ENCODE assay signal across 9 cellular contexts in the genomic region with DNA sequence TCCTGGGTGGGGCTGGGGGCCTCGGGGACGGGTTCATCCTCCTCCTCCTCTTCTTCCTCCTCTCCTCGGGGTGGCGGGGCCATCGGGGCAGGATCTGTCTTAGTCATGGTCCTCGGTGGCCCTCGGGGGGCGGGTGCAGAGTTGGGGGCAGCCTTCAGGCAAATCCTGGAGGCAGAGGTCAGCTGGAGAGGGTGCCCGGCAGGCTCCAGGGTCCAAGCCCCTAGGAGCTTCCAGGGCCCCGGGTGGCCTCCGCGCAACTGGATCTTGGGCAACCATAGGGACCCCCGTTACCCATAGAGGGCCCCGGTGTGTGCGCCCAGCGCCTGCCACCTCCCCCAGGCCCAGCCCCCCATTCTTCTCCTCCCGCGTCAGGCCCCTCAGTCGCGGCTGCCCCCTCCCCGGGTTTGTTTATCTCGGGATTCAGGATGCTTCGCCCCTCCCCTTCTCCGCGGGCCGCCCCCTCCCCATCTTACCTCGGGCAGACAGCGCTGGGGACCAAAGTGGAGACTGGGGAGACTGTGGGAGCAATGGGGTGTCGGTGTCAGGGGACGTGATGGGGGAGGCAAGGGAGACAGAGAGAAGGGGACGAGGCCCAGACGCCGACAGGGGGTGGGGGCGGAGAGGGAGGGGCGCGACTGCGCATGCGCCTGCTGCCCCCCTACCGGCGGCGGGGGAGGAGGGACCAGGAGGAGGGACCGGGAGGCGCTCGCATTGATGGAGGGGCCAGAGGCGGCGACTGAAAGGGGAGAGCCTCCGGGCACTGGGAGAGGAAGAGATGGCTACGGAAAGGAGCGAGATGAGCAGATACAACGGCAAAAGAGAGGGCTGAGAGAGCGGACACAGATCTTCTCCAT. TPM values are rescaled to one million over a fixed set of nuclear protein-coding genes. Genes with fewer than 3 reads are reported as not detected.
DNase-seq lines count a peak whose midpoint lies in the region; ATAC-seq, FAIRE-seq and TF ChIP-seq lines count a peak whose summit lies in the region.
"Had no signal": no experiment of that assay in that cellular context is flagged by ENCODE, and none has a peak within 500 bp of the region (broad histone marks: within the 10 kb centered on the region; RNA-seq: fewer than 3 reads in every experiment).

Gene CLIP3, minus strand, starts transcription at position 623 of the 854 bp plus-strand sequence. Its CDS starts 516 bp downstream, at position 107.

- no peak within 1 kb of the TSS for H3K27ac ChIP-seq in SJSA1
- H3K27ac ChIP-seq: 22Rv1 had no signal

- intact Hi-C loops in sciatic nerve (cut with DNase I) = no loop called here

- no peaks in the 10 kb centered on the region for H3K27me3 ChIP-seq in SJSA1 (replicated peaks)
- no peaks in the 10 kb centered on the region for H3K27me3 ChIP-seq in bronchial epithelial cell (ENCODE audit: control insufficient read depth, insufficient read depth, low read length)

- peaks cover 10% of the 10 kb centered on the region for H3K4me1 ChIP-seq in SJSA1 (replicated peaks)

- DNase-seq in NCI-H1436 (lab: John Stamatoyannopoulos, UW) = peak; percentile 81
- no peak for DNase-seq in NCI-H1436 treated with DMSO at 0.1 percent for 48 hours (lab: John Stamatoyannopoulos, UW)
- DNase-seq in SJSA1 (ENCODE audit: low read depth in 1 of 2, low spot score in 2 of 2) = peak; percentile 41 to 84
- no peak for DNase-seq in bronchial epithelial cell (ENCODE audit: low read depth)
- DNase-seq in sciatic nerve (ENCODE audit: low spot score) = peak; percentile 89
- no peak for DNase-seq in HPDE6-E6E7 (ENCODE audit: extremely low spot score)

- H3K4me3 ChIP-seq in SJSA1 = peak within 1 kb of the TSS; percentile 47
- peak within 1 kb of the TSS; percentile 14 for H3K4me3 ChIP-seq in bronchial epithelial cell (ENCODE audit: low read depth, low read length)
- H3K4me3 ChIP-seq in iPS-18c (ENCODE audit: insufficient read depth, low read depth, low read length) = peak within 1 kb of the TSS; percentile 87

- no peak for FAIRE-seq in bronchial epithelial cell (lab: Jason Lieb, UNC)

- no peak for TF ChIP-seq CTCF in bronchial epithelial cell (IDR thresholded peaks at IDR 0.05; ENCODE audit: insufficient read depth, low read length, severe bottlenecking)

- H3K9me3 ChIP-seq in SJSA1 (replicated peaks) = no peaks in the 10 kb centered on the region
- H3K9me3 ChIP-seq in iPS-18c (ENCODE audit: control insufficient read depth, insufficient read depth, low read length) = no peaks in the 10 kb centered on the region

- peak; percentile 94 for ATAC-seq in sciatic nerve
- ATAC-seq in GM18909 (IDR thresholded peaks at IDR 0.05; ENCODE audit: poor library complexity, unreplicated experiment) = no peak

- H3K36me3 ChIP-seq in SJSA1 (no peaks in the 10 kb centered on the region), bronchial epithelial cell (ENCODE audit: control insufficient read depth, insufficient read depth, low read length) (no peaks in the 10 kb centered on the region)

RNA-seq across cellular contexts. Expression of gene CLIP3, which starts in this region (rescaled TPM):
- total RNA-seq in SJSA1 (2014; rRNA removed; shearing (Covaris generic)) = 1.5 and 2.3 TPM in 2 replicates
- total RNA-seq in bronchial epithelial cell = under 0.01 and 0.13 TPM in 2 replicates
- total RNA-seq in sciatic nerve = 72.8 TPM

Comparison
In these comparisons a context has a peak if more than half of its experiments do, and no peak if none do; other contexts are left out.
1. RNA of gene CLIP3 (total RNA-seq): 72.8 TPM in sciatic nerve (single experiment); 1.5 to 2.3 TPM in SJSA1 and under 0.01 to 0.13 TPM in bronchial epithelial cell; every median in the first group is over 10 times any median in the second.
2. DNase-seq: peak in NCI-H1436 (single experiment), SJSA1 (2 of 2) and sciatic nerve (single experiment); none in NCI-H1436 treated with DMSO at 0.1 percent for 48 hours (single experiment), bronchial epithelial cell (single experiment) and HPDE6-E6E7 (single experiment).
3. H3K4me3 ChIP-seq: peak in every context shown above with its lines; median percentile 87 in iPS-18c; 47 in SJSA1; 14 in bronchial epithelial cell.